8 cellular contexts compared by ENCODE assay signal in the genomic region with DNA sequence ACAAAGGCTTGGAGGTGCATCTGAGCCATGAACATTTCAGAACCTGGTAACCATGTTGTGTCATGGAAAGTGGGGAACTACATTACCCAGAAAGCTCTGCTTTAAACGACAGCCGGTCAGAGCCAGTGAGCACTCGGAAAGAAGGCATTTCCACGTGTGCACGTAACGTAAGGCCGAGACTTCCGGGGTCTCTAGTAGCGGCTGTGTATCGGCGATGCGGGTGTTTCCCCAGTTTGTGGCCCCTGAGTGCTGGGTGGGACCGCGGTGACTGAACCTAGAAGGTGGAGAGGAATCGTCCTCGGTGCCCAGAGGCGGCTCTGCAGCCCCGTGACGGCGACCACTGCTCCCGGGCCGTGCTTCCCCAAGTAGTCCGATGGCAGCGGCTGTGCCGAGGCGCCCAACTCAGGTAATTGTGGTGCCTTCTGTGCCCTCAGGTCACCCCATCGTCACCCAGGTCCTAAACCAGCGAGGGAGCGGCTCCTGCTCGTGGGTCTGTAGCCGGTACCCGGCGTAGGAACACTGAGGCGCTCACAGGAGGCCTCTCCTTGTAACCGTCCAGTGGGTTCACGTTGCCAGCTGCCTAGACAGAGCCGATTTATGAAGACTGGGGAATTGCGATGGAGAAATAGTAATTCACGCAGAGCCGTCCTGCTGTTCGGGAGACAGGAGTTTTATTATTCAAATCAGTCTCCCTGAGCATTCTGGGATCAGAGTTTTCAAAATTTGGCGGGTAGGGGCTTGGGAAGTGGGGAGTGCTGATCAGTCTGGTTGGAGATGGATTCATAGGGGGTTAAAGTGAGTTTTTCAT. TPM values are rescaled to one million over a fixed set of nuclear protein-coding genes. Genes with fewer than 3 reads are reported as not detected.
DNase-seq lines count a peak whose midpoint lies in the region; ATAC-seq and TF ChIP-seq lines count a peak whose summit lies in the region.
"Not testable (repeated sequence)": the region's sequence is repeated elsewhere in the genome, so short reads cannot be mapped to it uniquely, and the experiment has no call there.

A gene (plus strand): TSS at position 194 of the 808 bp plus-strand sequence. CDS start 180 bp downstream, at position 374.

- DNase-seq in GM03348 (ENCODE audit: low spot score): peak; percentile 74
- DNase-seq in HEK293T (ENCODE audit: extremely low spot score): peak; percentile 61
- DNase-seq in MV-4-11 (lab: John Stamatoyannopoulos, UW): peak; percentile 84
- peak; percentile 1 for DNase-seq in SKM-1 (lab: John Stamatoyannopoulos, UW; ENCODE audit: unreplicated experiment)
- DNase-seq in activated naive CD4-positive, alpha-beta T cell treated with anti-CD3 and anti-CD28 coated beads, Interleukin-2, amount 50 U/mL, for 16 hours: peak; percentile 77
- peak; percentile 62 for DNase-seq in glutamatergic neuron
- peak; percentile 25 for DNase-seq in omental fat pad (ENCODE audit: low spot score)
- peak; percentile 71 to 80 for DNase-seq in suprapubic skin (ENCODE audit: low spot score in 2 of 2)

- H3K36me3 Mint-ChIP-seq in glutamatergic neuron (ENCODE audit: unreplicated experiment): not testable (repeated sequence)

- H3K9me3 Mint-ChIP-seq in glutamatergic neuron (ENCODE audit: unreplicated experiment): peaks cover 16% of the 10 kb centered on the region

- peak; percentile 91 for ATAC-seq in omental fat pad (ENCODE audit: low FRiP score)

- H3K27me3 Mint-ChIP-seq in glutamatergic neuron (ENCODE audit: unreplicated experiment): not testable (repeated sequence)

- TF ChIP-seq EP300 in suprapubic skin (IDR thresholded peaks at IDR 0.05): not testable (repeated sequence)

- not testable (repeated sequence) for H3K27me3 ChIP-seq in suprapubic skin

- peaks cover 22% of the 10 kb centered on the region for H3K36me3 ChIP-seq in suprapubic skin

- H3K4me1 ChIP-seq in suprapubic skin: peaks cover 16% of the 10 kb centered on the region

- H3K4me3 ChIP-seq in suprapubic skin: peak within 1 kb of the TSS; percentile 72

- peak within 1 kb of the TSS; percentile 99 for H3K27ac Mint-ChIP-seq in glutamatergic neuron (ENCODE audit: unreplicated experiment)

- H3K9me3 ChIP-seq in suprapubic skin: not testable (repeated sequence)

- not testable (repeated sequence) for TF ChIP-seq CTCF in glutamatergic neuron (IDR thresholded peaks at IDR 0.05; ENCODE audit: partially characterized antibody, unreplicated experiment); omental fat pad (IDR thresholded peaks at IDR 0.05); suprapubic skin (IDR thresholded peaks at IDR 0.05)

- CTCF ChIA-PET in HEK293T (lab: Yijun Ruan, JAX): not testable (repeated sequence)

- H3K4me1 Mint-ChIP-seq in glutamatergic neuron (ENCODE audit: low read depth, unreplicated experiment): peaks cover 13% of the 10 kb centered on the region

- POLR2A ChIA-PET in HEK293T (lab: Yijun Ruan, JAX): interaction anchor here (1.0 kb wide), 1 partner anchor 35 kb away, joined by 3 read pairs; a partner anchor contains a TSS

- TF ChIP-seq POLR2A in suprapubic skin (IDR thresholded peaks at IDR 0.05): not testable (repeated sequence)

- 0% methylated on average over 7 of the region's 42 CpGs for WGBS in suprapubic skin

- H3K27ac ChIP-seq in suprapubic skin: peak within 1 kb of the TSS; percentile 75

- H3K4me3 Mint-ChIP-seq in glutamatergic neuron (ENCODE audit: unreplicated experiment): peak within 1 kb of the TSS; percentile 98

TF ChIP-seq in HEK293T, 16 proteins besides CTCF, POLR2A, EP300 and RAD21:
- peak; percentile 62 for TF ChIP-seq ELF4 (IDR thresholded peaks at IDR 0.05)
- TF ChIP-seq, protein P1, sequence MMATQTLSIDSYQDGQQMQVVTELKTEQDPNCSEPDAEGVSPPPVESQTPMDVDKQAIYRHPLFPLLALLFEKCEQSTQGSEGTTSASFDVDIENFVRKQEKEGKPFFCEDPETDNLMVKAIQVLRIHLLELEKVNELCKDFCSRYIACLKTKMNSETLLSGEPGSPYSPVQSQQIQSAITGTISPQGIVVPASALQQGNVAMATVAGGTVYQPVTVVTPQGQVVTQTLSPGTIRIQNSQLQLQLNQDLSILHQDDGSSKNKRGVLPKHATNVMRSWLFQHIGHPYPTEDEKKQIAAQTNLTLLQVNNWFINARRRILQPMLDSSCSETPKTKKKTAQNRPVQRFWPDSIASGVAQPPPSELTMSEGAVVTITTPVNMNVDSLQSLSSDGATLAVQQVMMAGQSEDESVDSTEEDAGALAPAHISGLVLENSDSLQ (IDR thresholded peaks at IDR 0.05): peak; percentile 93
- TF ChIP-seq L3MBTL2 (conservative IDR thresholded peaks at IDR 0.05): peak; percentile 42

RNA-seq across cellular contexts. Expression of the gene that starts here (rescaled TPM):
- total RNA-seq in glutamatergic neuron (ENCODE audit: unreplicated experiment) (65.0 TPM), omental fat pad (10 to 100 TPM; 11.8 to 36.3 (median 19.9) TPM), suprapubic skin (10 to 100 TPM; 16.4 to 43.2 (median 20.0) TPM)

Comparison
In these comparisons a context has a peak if more than half of its experiments do, and no peak if none do; other contexts are left out.
1. Peak in every context shown above with its lines: DNase-seq, ATAC-seq, H3K4me3 ChIP-seq and H3K27ac ChIP-seq.
2. DNase-seq: peak in every context shown above with its lines; median percentile 84 in MV-4-11; 77 in activated naive CD4-positive, alpha-beta T cell treated with anti-CD3 and anti-CD28 coated beads, Interleukin-2, amount 50 U/mL, for 16 hours; 76 in suprapubic skin; 74 in GM03348; 62 in glutamatergic neuron; 61 in HEK293T; 25 in omental fat pad; 1 in SKM-1.